Comparison of ENCODE assay signal across 24 cellular contexts in the genomic region with DNA sequence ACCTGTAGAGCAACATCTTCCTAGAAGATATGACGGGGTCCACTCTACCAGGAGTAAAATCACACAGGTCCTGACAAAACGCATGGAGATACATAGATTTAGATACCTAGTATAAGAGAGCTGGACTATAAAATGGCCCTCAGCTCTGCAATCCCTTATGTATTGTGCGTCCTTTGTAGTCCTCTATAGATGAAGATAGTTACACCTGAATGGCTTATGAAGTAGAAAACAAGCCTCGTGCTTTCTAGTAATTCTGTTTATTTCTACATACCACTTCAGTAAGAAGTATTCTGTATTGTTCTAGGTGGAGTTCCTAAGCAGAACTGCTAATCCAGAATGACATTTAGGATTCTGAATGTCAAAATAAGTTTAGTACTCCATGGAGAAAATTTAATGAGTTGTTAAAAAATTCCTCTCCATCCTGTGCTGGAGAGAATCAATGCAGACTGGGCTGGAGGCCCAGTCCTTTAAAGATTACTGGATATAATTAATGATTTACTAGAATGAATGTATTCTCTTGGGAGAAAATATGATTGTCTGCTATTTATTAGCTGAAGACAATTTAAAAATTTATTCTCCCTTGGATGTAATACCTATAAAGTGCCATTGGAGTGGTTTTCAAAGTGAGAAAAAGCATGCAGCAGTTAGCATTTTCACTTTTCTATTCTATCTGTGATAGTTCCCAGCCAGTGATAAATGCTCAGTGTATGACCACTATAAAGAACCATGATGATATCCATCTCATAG.
"Had no signal": no experiment of that assay in that cellular context is flagged by ENCODE, and none has a peak within 500 bp of the region (broad histone marks: within the 10 kb centered on the region; RNA-seq: fewer than 3 reads in every experiment).

No MANE protein-coding gene starts in this region.

- DNase-seq: activated CD4-positive, alpha-beta memory T cell treated with anti-CD3 and anti-CD28 coated beads, Interleukin-2, amount 10 ng/mL, durations not matched to agents 7 days and 5 days; activated CD4-positive, alpha-beta T cell treated with anti-CD3 and anti-CD28 coated beads, Interleukin-2, amount 10 ng/mL, durations not matched to agents 24 days and 14 days; activated gamma-delta T cell; activated naive CD4-positive, alpha-beta T cell treated with anti-CD3 and anti-CD28 coated beads, Interleukin-2, amount 50 U/mL, for 16 hours; activated T-cell treated with anti-CD3 and anti-CD28 coated beads, Interleukin-2, amount 50 U/mL, for 72 hours; aorta; central memory CD4-positive, alpha-beta T cell; colonic mucosa; dorsolateral prefrontal cortex; head of caudate nucleus; hypothalamus; left colon; lower lobe of right lung; naive thymus-derived CD4-positive, alpha-beta T cell; spleen; stimulated activated CD4-positive, alpha-beta T cell treated with anti-CD3 and anti-CD28 coated beads, Interleukin-4, amount 100 ng/mL, for 1 hour; stimulated activated naive CD4-positive, alpha-beta T cell treated with Interleukin-2 at 50 U/mL for 16 hours had no signal

- ATAC-seq: activated CD4-positive, CD25-positive, alpha-beta regulatory T cell treated with anti-CD3 and anti-CD28 coated beads, Interleukin-2, amount 50 U/mL, for 24 hours; activated T-cell treated with anti-CD3 and anti-CD28 coated beads, Interleukin-2, amount 50 U/mL, for 72 hours; left colon; lower lobe of right lung; naive thymus-derived CD4-positive, alpha-beta T cell had no signal

- H3K4me1 ChIP-seq: colonic mucosa, esophagus muscularis mucosa, lower lobe of right lung, spleen had no signal

- H3K9ac ChIP-seq: neural progenitor cell had no signal

- H3K9me3 ChIP-seq: colonic mucosa, esophagus muscularis mucosa, lower lobe of right lung, spleen, thoracic aorta had no signal

- H3K4me2 ChIP-seq: neural progenitor cell had no signal

- H3K4me1 Mint-ChIP-seq: activated CD4-positive, alpha-beta memory T cell treated with anti-CD3 and anti-CD28 coated beads, Interleukin-2, amount 10 ng/mL, durations not matched to agents 7 days and 5 days; activated CD4-positive, alpha-beta T cell treated with anti-CD3 and anti-CD28 coated beads, Interleukin-2, amount 10 ng/mL, durations not matched to agents 24 days and 14 days; naive thymus-derived CD4-positive, alpha-beta T cell had no signal

- H3K36me3 ChIP-seq: colonic mucosa, esophagus muscularis mucosa, lower lobe of right lung, neural progenitor cell, spleen, thoracic aorta had no signal

- H3K4me3 ChIP-seq: colonic mucosa, dorsolateral prefrontal cortex, esophagus muscularis mucosa, lower lobe of right lung, neural progenitor cell, spleen, thoracic aorta had no signal

- H3K27ac ChIP-seq: colonic mucosa, dorsolateral prefrontal cortex, esophagus muscularis mucosa, lower lobe of right lung, neural progenitor cell, spleen, thoracic aorta had no signal

- H3K9me3 Mint-ChIP-seq: activated CD4-positive, alpha-beta memory T cell treated with anti-CD3 and anti-CD28 coated beads, Interleukin-2, amount 10 ng/mL, durations not matched to agents 7 days and 5 days; activated CD4-positive, alpha-beta T cell treated with anti-CD3 and anti-CD28 coated beads, Interleukin-2, amount 10 ng/mL, durations not matched to agents 24 days and 14 days; naive thymus-derived CD4-positive, alpha-beta T cell; neural progenitor cell; type B pancreatic cell had no signal

- H3K27ac Mint-ChIP-seq: activated CD4-positive, alpha-beta memory T cell treated with anti-CD3 and anti-CD28 coated beads, Interleukin-2, amount 10 ng/mL, durations not matched to agents 7 days and 5 days; activated CD4-positive, alpha-beta T cell treated with anti-CD3 and anti-CD28 coated beads, Interleukin-2, amount 10 ng/mL, durations not matched to agents 24 days and 14 days; activated T-cell treated with anti-CD3 and anti-CD28 coated beads, Interleukin-2, amount 50 U/mL, for 72 hours; naive thymus-derived CD4-positive, alpha-beta T cell; neural progenitor cell; progenitor cell of endocrine pancreas; type B pancreatic cell had no signal

- H3K27me3 ChIP-seq: colonic mucosa, dorsolateral prefrontal cortex, esophagus muscularis mucosa, neural progenitor cell, spleen had no signal

- H3K4me3 Mint-ChIP-seq: activated CD4-positive, alpha-beta memory T cell treated with anti-CD3 and anti-CD28 coated beads, Interleukin-2, amount 10 ng/mL, durations not matched to agents 7 days and 5 days; activated CD4-positive, alpha-beta T cell treated with anti-CD3 and anti-CD28 coated beads, Interleukin-2, amount 10 ng/mL, durations not matched to agents 24 days and 14 days; activated T-cell treated with anti-CD3 and anti-CD28 coated beads, Interleukin-2, amount 50 U/mL, for 72 hours; naive thymus-derived CD4-positive, alpha-beta T cell; neural progenitor cell; type B pancreatic cell had no signal

- H2AFZ ChIP-seq: neural progenitor cell had no signal

- H3K27me3 Mint-ChIP-seq: activated CD4-positive, alpha-beta memory T cell treated with anti-CD3 and anti-CD28 coated beads, Interleukin-2, amount 10 ng/mL, durations not matched to agents 7 days and 5 days; activated CD4-positive, alpha-beta T cell treated with anti-CD3 and anti-CD28 coated beads, Interleukin-2, amount 10 ng/mL, durations not matched to agents 24 days and 14 days; naive thymus-derived CD4-positive, alpha-beta T cell; progenitor cell of endocrine pancreas; type B pancreatic cell had no signal

- H3K36me3 Mint-ChIP-seq: naive thymus-derived CD4-positive, alpha-beta T cell; type B pancreatic cell had no signal

- FAIRE-seq: frontal cortex had no signal
